ENCODE assay signal across 25 cellular contexts in the genomic region with DNA sequence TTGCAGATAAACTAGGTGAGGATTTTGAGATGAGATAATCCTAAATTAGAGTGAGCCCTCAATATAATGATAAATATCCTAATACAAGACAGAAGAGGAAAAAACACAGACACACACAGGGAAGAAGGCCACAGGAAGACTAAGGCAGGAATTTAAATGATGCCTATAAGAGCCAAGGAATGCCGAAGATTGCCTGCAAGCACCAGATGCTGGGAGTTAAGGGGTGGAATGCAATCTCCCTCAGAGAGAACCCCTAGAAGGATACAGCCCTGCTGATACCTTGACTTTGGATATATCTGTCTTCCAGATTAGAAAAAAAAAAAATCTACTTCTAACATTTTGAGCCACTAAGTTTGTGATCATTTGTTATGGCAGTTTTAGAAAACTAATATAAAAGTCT.
"Had no signal": no experiment of that assay in that cellular context is flagged by ENCODE, and none has a peak within 500 bp of the region (broad histone marks: within the 10 kb centered on the region; RNA-seq: fewer than 3 reads in every experiment).

No MANE protein-coding gene starts in this region.

- ATAC-seq: activated CD4-positive, alpha-beta T cell treated with anti-CD3 and anti-CD28 coated beads for 36 hours; activated CD4-positive, CD25-positive, alpha-beta regulatory T cell treated with anti-CD3 and anti-CD28 coated beads, Interleukin-2, amount 50 U/mL, for 24 hours; activated naive CD8-positive, alpha-beta T cell treated with anti-CD3 and anti-CD28 coated beads, Interleukin-2, amount 50 U/mL, for 24 hours; activated T-cell treated with anti-CD3 and anti-CD28 coated beads, Interleukin-2, amount 50 U/mL, for 4 hours had no signal

- H3K27me3 ChIP-seq: cardiac muscle cell, Peyer's patch, SJSA1 had no signal

- H3K27ac ChIP-seq: cardiac muscle cell, Peyer's patch, SJSA1 had no signal

- H3K4me2 ChIP-seq: SK-N-SH had no signal

- H3K4me1 ChIP-seq: Peyer's patch, SJSA1 had no signal

- H3K9ac ChIP-seq: SK-N-SH had no signal

- H3K4me3 ChIP-seq: cardiac muscle cell, Peyer's patch, SJSA1 had no signal

- DNase-seq: activated CD4-positive, alpha-beta T cell treated with anti-CD3 and anti-CD28 coated beads for 36 hours; activated CD4-positive, alpha-beta T cell treated with anti-CD3 and anti-CD28 coated beads, Interleukin-2, amount 10 ng/mL, durations not matched to agents 7 days and 5 days; activated CD4-positive, alpha-beta T cell treated with anti-CD3 and anti-CD28 coated beads, Interleukin-2, amount 50 U/mL, for 48 hours; activated CD8-positive, alpha-beta memory T cell treated with anti-CD3 and anti-CD28 coated beads, Interleukin-2, amount 50 U/mL, for 4 hours; activated effector memory CD4-positive, alpha-beta T cell treated with Interleukin-2 at 50 U/mL for 16 hours; activated naive CD4-positive, alpha-beta T cell treated with anti-CD3 and anti-CD28 coated beads, Interleukin-2, amount 10 ng/mL, durations not matched to agents 7 days and 5 days; activated naive CD8-positive, alpha-beta T cell treated with anti-CD3 and anti-CD28 coated beads, Interleukin-2, amount 50 U/mL, for 24 hours; activated T-cell treated with anti-CD3 and anti-CD28 coated beads for 4 hours; activated T-cell treated with anti-CD3 and anti-CD28 coated beads, Interleukin-2, amount 50 U/mL, for 4 hours; amniotic stem cell; aorta; NCI-H1105; NCI-H1417 treated with DMSO at 0.1 percent for 48 hours; NCI-H1694; NCI-H1930; NCI-H2081 treated with DMSO at 0.1 percent for 48 hours; NCI-H345; NCI-H524 treated with DMSO at 0.1 percent for 48 hours; Peyer's patch; RPMI8226; SHP77 treated with DMSO at 0.1 percent for 48 hours; SK-N-SH had no signal

- H3K9me3 ChIP-seq: Peyer's patch, SK-N-SH had no signal

- H3K36me3 ChIP-seq: cardiac muscle cell, Peyer's patch, SJSA1 had no signal
